Comparison of ENCODE assay signal across 8 cellular contexts in the genomic region with DNA sequence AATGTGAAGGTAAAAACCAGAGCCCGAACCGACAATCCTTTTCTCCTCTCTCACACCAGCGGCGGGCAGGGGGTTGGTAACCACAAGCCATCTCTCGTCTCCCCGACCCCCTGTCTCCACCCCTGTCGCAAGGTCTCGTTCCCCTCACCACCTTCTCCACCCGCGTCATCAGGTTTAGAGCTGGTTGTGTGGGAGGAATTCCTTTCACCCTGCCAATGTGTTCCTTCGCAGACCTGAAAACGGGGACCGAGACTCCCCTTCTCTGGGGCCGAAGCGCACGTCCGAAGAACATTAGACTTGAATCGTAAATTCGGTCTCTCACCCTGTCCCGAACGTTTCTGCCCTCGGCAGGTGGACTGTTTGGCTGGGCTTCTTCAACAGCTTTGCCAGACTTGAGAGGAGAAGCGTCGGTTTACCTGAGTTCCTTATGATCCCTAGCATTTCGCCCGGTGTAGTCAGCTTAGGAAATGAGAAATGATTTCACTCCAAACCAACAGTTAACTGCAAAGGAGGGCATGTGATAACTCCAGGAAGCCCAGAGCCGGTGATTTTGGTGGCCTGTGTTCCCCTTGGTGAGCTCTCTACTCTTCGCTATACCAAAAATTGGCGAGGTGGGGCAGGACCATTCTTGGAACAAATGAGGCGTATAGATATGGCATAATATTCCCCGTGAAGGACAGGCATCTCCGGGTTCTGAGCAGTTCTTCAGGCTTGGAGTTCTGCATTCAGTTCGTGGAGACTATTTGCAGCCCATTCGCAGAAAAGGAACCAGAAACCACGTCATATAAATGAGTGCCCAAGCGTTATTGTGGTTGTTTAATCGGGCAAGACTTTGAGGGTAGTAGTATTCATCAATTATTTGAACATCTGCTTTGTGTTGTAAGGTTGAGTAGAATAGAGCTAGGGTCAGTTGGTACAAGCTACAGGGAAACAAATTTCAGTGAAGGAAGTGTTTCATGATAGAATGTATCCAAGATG. TPM values are rescaled to one million over a fixed set of nuclear protein-coding genes. Genes with fewer than 3 reads are reported as not detected.
A peak's percentile ranks its signal among the peaks of the same experiment; 100 is the strongest.
DNase-seq lines count a peak whose midpoint lies in the region; ATAC-seq and TF ChIP-seq lines count a peak whose summit lies in the region.

No MANE protein-coding gene starts in this region.

- H3K36me3 ChIP-seq in RWPE2 (ENCODE audit: low read depth), result peaks cover 20% of the 10 kb centered on the region
- no peaks in the 10 kb centered on the region for H3K36me3 ChIP-seq in iPS-15b (ENCODE audit: control insufficient read depth, insufficient read depth, low read length)
- peaks cover 0 to 26% (median 6%) of the 10 kb centered on the region in 4 donors for H3K36me3 ChIP-seq in sigmoid colon

- WGBS in sigmoid colon, 2 donors, result 1 to 2% methylated on average over 37 of the region's 37 CpGs

- H3K27me3 ChIP-seq in RWPE2 (ENCODE audit: insufficient read depth, poor library complexity, severe bottlenecking), result no peaks in the 10 kb centered on the region
- no peaks in the 10 kb centered on the region for H3K27me3 ChIP-seq in iPS-15b (ENCODE audit: control insufficient read depth, insufficient read depth, low read length)
- H3K27me3 ChIP-seq in sigmoid colon, result no peaks in the 10 kb centered on the region

- peak overlapping the region; percentile 65 for H3K4me3 ChIP-seq in RWPE2 (ENCODE audit: severe bottlenecking)
- H3K4me3 ChIP-seq in astrocyte of the spinal cord (ENCODE audit: low read depth, low read length), result peak overlapping the region; percentile 93
- H3K4me3 ChIP-seq in iPS-15b (ENCODE audit: low read depth, low read length), result peak overlapping the region; percentile 94
- H3K4me3 ChIP-seq in sigmoid colon, result peak overlapping the region; percentile 55 to 79 (median 79)

- TF ChIP-seq EP300 in sigmoid colon (IDR thresholded peaks at IDR 0.05), result no peak

- TF ChIP-seq CTCF in RWPE2 (IDR thresholded peaks at IDR 0.05; ENCODE audit: poor library complexity, severe bottlenecking) (no peak), astrocyte of the spinal cord (IDR thresholded peaks at IDR 0.05; ENCODE audit: low read depth, low read length) (no peak), sigmoid colon (IDR thresholded peaks at IDR 0.05) (no peak)

- in situ Hi-C loops in astrocyte of the spinal cord (cut with HindIII; ENCODE audit: low sequenced_read_pairs), result no loop called here

- intact Hi-C loops in sigmoid colon (cut with DNase I), result loop anchor here (2.0 kb wide), 1 partner anchor 99 kb away; no protein-coding TSS in a partner anchor

- H3K27ac ChIP-seq in RWPE2 (ENCODE audit: poor library complexity, severe bottlenecking), result peak overlapping the region; percentile 15
- H3K27ac ChIP-seq in sigmoid colon, result peak overlapping the region; percentile 85 to 88 (median 87)

- peak overlapping the region; percentile 3 for H3K9ac ChIP-seq in iPS-15b (ENCODE audit: low read depth, low read length)

- TF ChIP-seq POLR2A in sigmoid colon (IDR thresholded peaks at IDR 0.05), result no peak

- DNase-seq in Ammon's horn (ENCODE audit: low spot score) (peak; percentile 59), RWPE2 (ENCODE audit: low spot score) (no peak), astrocyte of the spinal cord (ENCODE audit: low read depth, low spot score) (peak; percentile 33), sigmoid colon (no peak), COLO829 (ENCODE audit: low spot score) (no peak)

- peaks cover 4% of the 10 kb centered on the region for H3K4me1 ChIP-seq in RWPE2 (ENCODE audit: insufficient read depth, poor library complexity, severe bottlenecking)
- no peaks in the 10 kb centered on the region for H3K4me1 ChIP-seq in iPS-15b (ENCODE audit: control insufficient read depth, insufficient read depth, low read length)
- peaks cover 0 to 11% (median 7%) of the 10 kb centered on the region in 4 donors for H3K4me1 ChIP-seq in sigmoid colon

- peak; percentile 1 for ATAC-seq in GM18517 (IDR thresholded peaks at IDR 0.05; ENCODE audit: unreplicated experiment)
- ATAC-seq in HG03135 (IDR thresholded peaks at IDR 0.05; ENCODE audit: unreplicated experiment), result peak; percentile 17
- ATAC-seq in RWPE2 (ENCODE audit: low read depth), result peak; percentile 24

- no peaks in the 10 kb centered on the region for H3K9me3 ChIP-seq in RWPE2 (ENCODE audit: severe bottlenecking)
- H3K9me3 ChIP-seq in iPS-15b (ENCODE audit: control insufficient read depth, insufficient read depth, low read length), result no peaks in the 10 kb centered on the region
- H3K9me3 ChIP-seq in sigmoid colon, result no peaks in the 10 kb centered on the region

RNA-seq across cellular contexts. Expression of a gene that starts 0.7 kb away (rescaled TPM):
- 10 to 100 TPM; 25.0 to 46.4 (median 33.0) TPM for total RNA-seq in sigmoid colon
- polyA plus RNA-seq in sigmoid colon, result 10 to 100 TPM; 15.7 to 26.4 (median 21.4) TPM

Comparison
In these comparisons a context has a peak if more than half of its experiments do, and no peak if none do; other contexts are left out.
1. DNase-seq: peak in Ammon's horn (single experiment) and astrocyte of the spinal cord (single experiment); none in RWPE2 (single experiment), sigmoid colon (single experiment) and COLO829 (single experiment).
2. Peak in every context shown above with its lines, with median percentiles within 50 percentile points of each other: ATAC-seq and H3K4me3 ChIP-seq.